ENCODE assay signal across 25 cellular contexts in the genomic region with DNA sequence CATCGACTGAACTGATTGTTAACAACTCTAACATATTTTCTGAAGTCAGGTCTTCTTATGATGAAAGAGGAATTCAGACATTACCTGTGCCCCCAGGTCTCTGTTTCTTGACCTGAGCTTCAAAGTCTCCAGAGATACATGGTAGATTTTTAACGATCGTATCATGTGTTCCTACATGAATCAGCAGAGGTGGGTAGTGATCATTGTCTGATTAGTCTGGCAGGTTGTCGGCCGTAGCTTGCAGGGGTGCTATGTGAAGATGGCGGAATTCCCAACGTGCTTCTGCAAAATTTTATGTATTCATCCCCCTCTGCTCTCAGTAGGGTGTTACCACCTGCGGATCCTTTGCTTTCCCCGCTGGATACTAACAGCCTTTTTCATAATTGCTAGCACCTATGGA.
"Had no signal": no experiment of that assay in that cellular context is flagged by ENCODE, and none has a peak within 500 bp of the region (broad histone marks: within the 10 kb centered on the region; RNA-seq: fewer than 3 reads in every experiment).

No MANE protein-coding gene starts in this region.

- H3K27ac ChIP-seq: colonic mucosa, coronary artery, dorsolateral prefrontal cortex, epithelial cell of prostate, esophagus muscularis mucosa, esophagus squamous epithelium, foreskin keratinocyte, gastrocnemius medialis, gastroesophageal sphincter, heart left ventricle had no signal

- DNase-seq: colonic mucosa; cortex of kidney; dermis blood vessel endothelial cell; dorsolateral prefrontal cortex; effector CD4-positive, alpha-beta T cell; effector CD8-positive, alpha-beta T cell; effector memory CD4-positive, alpha-beta T cell; effector memory CD8-positive, alpha-beta T cell; endodermal cell; erythroblast; esophagus squamous epithelium; foreskin fibroblast; foreskin keratinocyte; foreskin melanocyte; gastrocnemius medialis; glutamatergic neuron; head of caudate nucleus; heart left ventricle; heart right ventricle had no signal

- H3K9me3 ChIP-seq: colonic mucosa, esophagus muscularis mucosa, esophagus squamous epithelium, gastrocnemius medialis, gastroesophageal sphincter, heart left ventricle, heart right ventricle had no signal

- H3K27me3 ChIP-seq: colonic mucosa, esophagus muscularis mucosa, esophagus squamous epithelium, foreskin keratinocyte, gastrocnemius medialis, gastroesophageal sphincter, heart left ventricle, heart right ventricle had no signal

- H3K4me3 Mint-ChIP-seq: dendritic cell treated with granulocyte-macrophage colony-stimulating factor and Interleukin-4, amounts not matched to agents 40 ng/mL and 50 ng/mL, for 4 days; effector memory CD8-positive, alpha-beta T cell; endodermal cell had no signal

- H3K36me3 ChIP-seq: colonic mucosa, esophagus muscularis mucosa, esophagus squamous epithelium, gastrocnemius medialis, gastroesophageal sphincter, heart left ventricle, heart right ventricle had no signal

- H3K4me1 ChIP-seq: colonic mucosa, esophagus squamous epithelium, gastrocnemius medialis, gastroesophageal sphincter, heart left ventricle, heart right ventricle had no signal

- H3K9me3 Mint-ChIP-seq: effector memory CD8-positive, alpha-beta T cell; endodermal cell had no signal

- H3K4me3 ChIP-seq: colonic mucosa, coronary artery, dorsolateral prefrontal cortex, esophagus muscularis mucosa, esophagus squamous epithelium, gastrocnemius medialis, gastroesophageal sphincter, heart left ventricle, heart right ventricle had no signal

- H3K27ac Mint-ChIP-seq: dendritic cell treated with granulocyte-macrophage colony-stimulating factor and Interleukin-4, amounts not matched to agents 40 ng/mL and 50 ng/mL, for 4 days; effector memory CD8-positive, alpha-beta T cell; endodermal cell had no signal

- H3K27me3 Mint-ChIP-seq: dendritic cell treated with granulocyte-macrophage colony-stimulating factor and Interleukin-4, amounts not matched to agents 40 ng/mL and 50 ng/mL, for 4 days had no signal

- ATAC-seq: effector memory CD8-positive, alpha-beta T cell; esophagus mucosa; foreskin keratinocyte; gastrocnemius medialis; gastroesophageal sphincter; heart left ventricle; heart right ventricle had no signal
